27 cellular contexts compared by ENCODE assay signal in genomic region chr17:59527325-59527917, GRCh38.
"Had no signal": no experiment of that assay in that cellular context is flagged by ENCODE, and none has a peak within 500 bp of the region (broad histone marks: within the 10 kb centered on the region; RNA-seq: fewer than 3 reads in every experiment).

No MANE protein-coding gene starts in this region.

- H3K4me3 Mint-ChIP-seq: activated naive CD4-positive, alpha-beta T cell treated with anti-CD3 and anti-CD28 coated beads, Interleukin-2, amount 10 ng/mL, durations not matched to agents 7 days and 5 days; activated naive CD8-positive, alpha-beta T cell treated with anti-CD3 and anti-CD28 coated beads, Interleukin-2, amount 50 U/mL, for 24 hours; immature natural killer cell; memory B cell; naive B cell; neural progenitor cell; stimulated activated naive CD8-positive, alpha-beta T cell treated with anti-CD3 and anti-CD28 coated beads, Interleukin-15, Interleukin-2, amounts not matched to agents 100 ng/mL and 50 ng/mL, for 24 hours had no signal

- H3K9ac ChIP-seq: neural progenitor cell had no signal

- H3K27ac ChIP-seq: brain microvascular endothelial cell, left ventricle myocardium inferior, neural progenitor cell, transverse colon, vagina had no signal

- H3K36me3 ChIP-seq: brain microvascular endothelial cell, left ventricle myocardium inferior, neural progenitor cell, transverse colon, vagina had no signal

- H3K4me1 ChIP-seq: left ventricle myocardium inferior, neural progenitor cell, transverse colon, vagina had no signal

- H3K27me3 ChIP-seq: brain microvascular endothelial cell, neural progenitor cell, transverse colon, vagina had no signal

- H3K4me1 Mint-ChIP-seq: activated naive CD4-positive, alpha-beta T cell treated with anti-CD3 and anti-CD28 coated beads, Interleukin-2, amount 10 ng/mL, durations not matched to agents 7 days and 5 days; activated naive CD8-positive, alpha-beta T cell treated with anti-CD3 and anti-CD28 coated beads, Interleukin-2, amount 50 U/mL, for 24 hours; immature natural killer cell; memory B cell; naive B cell; neural progenitor cell had no signal

- H3K27me3 Mint-ChIP-seq: progenitor cell of endocrine pancreas had no signal

- H3K9me3 Mint-ChIP-seq: activated naive CD4-positive, alpha-beta T cell treated with anti-CD3 and anti-CD28 coated beads, Interleukin-2, amount 10 ng/mL, durations not matched to agents 7 days and 5 days; activated naive CD8-positive, alpha-beta T cell treated with anti-CD3 and anti-CD28 coated beads, Interleukin-2, amount 50 U/mL, for 24 hours; immature natural killer cell; memory B cell; naive B cell; neural progenitor cell; stimulated activated naive CD8-positive, alpha-beta T cell treated with anti-CD3 and anti-CD28 coated beads, Interleukin-15, Interleukin-2, amounts not matched to agents 100 ng/mL and 50 ng/mL, for 24 hours had no signal

- H3K9me3 ChIP-seq: left ventricle myocardium inferior, mucosa of descending colon, transverse colon, vagina had no signal

- H3K27ac Mint-ChIP-seq: activated naive CD4-positive, alpha-beta T cell treated with anti-CD3 and anti-CD28 coated beads, Interleukin-2, amount 10 ng/mL, durations not matched to agents 7 days and 5 days; activated naive CD8-positive, alpha-beta T cell treated with anti-CD3 and anti-CD28 coated beads, Interleukin-2, amount 50 U/mL, for 24 hours; immature natural killer cell; memory B cell; neural progenitor cell; stimulated activated naive CD8-positive, alpha-beta T cell treated with anti-CD3 and anti-CD28 coated beads, Interleukin-15, Interleukin-2, amounts not matched to agents 100 ng/mL and 50 ng/mL, for 24 hours had no signal

- ATAC-seq: activated CD4-positive, CD25-positive, alpha-beta regulatory T cell treated with anti-CD3 and anti-CD28 coated beads, Interleukin-2, amount 50 U/mL, for 24 hours; activated naive CD8-positive, alpha-beta T cell treated with anti-CD3 and anti-CD28 coated beads, Interleukin-2, amount 50 U/mL, for 24 hours; mucosa of descending colon had no signal

- H3K4me2 ChIP-seq: neural progenitor cell had no signal

- H3K4me3 ChIP-seq: left ventricle myocardium inferior, mucosa of descending colon, neural progenitor cell, transverse colon, vagina had no signal

- FAIRE-seq: endothelial cell of umbilical vein had no signal

- H3K36me3 Mint-ChIP-seq: activated naive CD4-positive, alpha-beta T cell treated with anti-CD3 and anti-CD28 coated beads, Interleukin-2, amount 10 ng/mL, durations not matched to agents 7 days and 5 days; immature natural killer cell; memory B cell; naive B cell; neural progenitor cell had no signal

- DNase-seq: activated CD4-positive, alpha-beta T cell treated with anti-CD3 and anti-CD28 coated beads, Interleukin-2, amount 50 U/mL, for 1 hour; activated CD8-positive, alpha-beta memory T cell treated with anti-CD3 and anti-CD28 coated beads, Interleukin-2, amount 50 U/mL, for 4 hours; activated effector memory CD4-positive, alpha-beta T cell treated with Interleukin-2 at 50 U/mL for 16 hours; activated naive CD4-positive, alpha-beta T cell treated with anti-CD3 and anti-CD28 coated beads, Interleukin-2, amount 10 ng/mL, durations not matched to agents 7 days and 5 days; activated naive CD8-positive, alpha-beta T cell treated with anti-CD3 and anti-CD28 coated beads, Interleukin-2, amount 50 U/mL, for 24 hours; activated T-cell treated with anti-CD3 and anti-CD28 coated beads, Interleukin-2, amount 50 U/mL, for 48 hours; aorta; brain microvascular endothelial cell; cerebellar nuclear complex; cortex of kidney; effector CD8-positive, alpha-beta T cell; immature natural killer cell; kidney glomerular epithelial cell; left ventricle myocardium inferior; mucosa of descending colon; naive B cell; stimulated activated CD4-positive, alpha-beta T cell treated with anti-CD3 and anti-CD28 coated beads, Interleukin-12 subunit alpha, Interleukin-12 subunit beta, amount 100 ng/mL, for 4 hours; stimulated activated CD4-positive, alpha-beta T cell treated with anti-CD3 and anti-CD28 coated beads, Interleukin-1b, Interleukin-23, amount 100 ng/mL, for 48 hours; T-helper 9 cell; transverse colon had no signal
